Comparison of ENCODE assay signal across 2 cellular contexts in genomic region chr10:101215397-101216206, GRCh38.
TF ChIP-seq lines count a peak whose summit lies in the region.

No MANE protein-coding gene starts in this region.

TF ChIP-seq in HepG2, 621 proteins besides CTCF, POLR2A, EP300 and RAD21:
- TF ChIP-seq CBFB (CRISPR knock-in tag; IDR thresholded peaks at IDR 0.05) (no peak), EZH2 (conservative IDR thresholded peaks at IDR 0.05; ENCODE audit: low read depth, low read length) (0 out of 2 replicates have a peak, but pooled peaks have one; percentile 67)
TF ChIP-seq in HepG2: peak in this region for 1.

TF ChIP-seq in endothelial cell of umbilical vein, 7 proteins besides CTCF, POLR2A, EP300 and RAD21:
- TF ChIP-seq EZH2 (IDR thresholded peaks at IDR 0.05; ENCODE audit: borderline replicate concordance, low read depth, low read length, severe bottlenecking) (peak; percentile 91), MYC (IDR thresholded peaks at IDR 0.05; ENCODE audit: low read depth, low read length) (no peak)
